ENCODE assay signal across 9 cellular contexts in the genomic region with DNA sequence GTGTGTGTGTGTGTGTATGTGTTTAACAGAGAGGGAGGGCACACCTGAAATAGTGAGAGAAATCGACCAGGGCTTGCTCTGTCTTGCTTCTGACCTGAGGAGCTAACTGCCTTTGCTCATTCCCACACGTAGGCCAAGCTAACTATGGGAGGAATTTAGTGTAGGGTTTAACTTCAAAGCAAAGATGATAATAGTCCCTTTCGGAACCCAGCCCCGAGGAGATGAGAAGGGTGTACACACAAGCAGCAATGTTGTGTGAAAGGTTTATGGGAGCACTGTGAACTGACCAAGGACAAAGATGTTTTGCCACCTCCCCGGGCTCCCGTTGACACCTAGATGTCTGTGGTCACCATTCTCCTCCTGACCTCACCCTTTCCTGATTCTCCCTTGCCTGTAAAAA. TPM values are rescaled to one million over a fixed set of nuclear protein-coding genes. Genes with fewer than 3 reads are reported as not detected.
"Had no signal": no experiment of that assay in that cellular context is flagged by ENCODE, and none has a peak within 500 bp of the region (broad histone marks: within the 10 kb centered on the region; RNA-seq: fewer than 3 reads in every experiment).

No MANE protein-coding gene starts in this region.

RNA-seq across cellular contexts. Expression of gene XAGE3, which starts 8.5 kb away (rescaled TPM):
- total RNA-seq: LHCN-M2, MCF 10A, NCI-H460, OCI-LY7, PC-9, Right ventricle myocardium inferior, RPMI7951, SJCRH30, SK-MEL-5 had no signal
